Comparison of ENCODE assay signal across 15 cellular contexts in genomic region chr1:245609354-245609753, GRCh38.
"Had no signal": no experiment of that assay in that cellular context is flagged by ENCODE, and none has a peak within 500 bp of the region (broad histone marks: within the 10 kb centered on the region; RNA-seq: fewer than 3 reads in every experiment).

No MANE protein-coding gene starts in this region.

- DNase-seq: activated CD4-positive, alpha-beta T cell treated with anti-CD3 and anti-CD28 coated beads for 4 hours; activated CD8-positive, alpha-beta T cell treated with anti-CD3 and anti-CD28 coated beads, Interleukin-2, amount 10 ng/mL, durations not matched to agents 7 days and 5 days; activated naive CD4-positive, alpha-beta T cell treated with Interleukin-2 at 50 U/mL for 16 hours; activated naive CD8-positive, alpha-beta T cell treated with anti-CD3 and anti-CD28 coated beads, Interleukin-2, amount 50 U/mL, for 24 hours; foreskin fibroblast; left ventricle myocardium inferior; ovary; stimulated activated CD4-positive, alpha-beta T cell treated with anti-CD3 and anti-CD28 coated beads, Interleukin-4, amount 100 ng/mL, for 1 hour; stimulated activated CD8-positive, alpha-beta memory T cell treated with anti-CD3 and anti-CD28 coated beads, Interleukin-4, amount 100 ng/mL, for 48 hours; T1000; upper lobe of right lung had no signal

- H3K4me3 Mint-ChIP-seq: activated CD8-positive, alpha-beta T cell treated with anti-CD3 and anti-CD28 coated beads, Interleukin-2, amount 10 ng/mL, durations not matched to agents 7 days and 5 days; activated naive CD8-positive, alpha-beta T cell treated with anti-CD3 and anti-CD28 coated beads, Interleukin-2, amount 50 U/mL, for 24 hours; neural crest cell; stimulated activated naive CD8-positive, alpha-beta T cell treated with anti-CD3 and anti-CD28 coated beads, Interleukin-15, Interleukin-2, amounts not matched to agents 100 ng/mL and 50 ng/mL, for 24 hours had no signal

- H3K9me3 Mint-ChIP-seq: activated naive CD8-positive, alpha-beta T cell treated with anti-CD3 and anti-CD28 coated beads, Interleukin-2, amount 50 U/mL, for 24 hours; neural crest cell; stimulated activated naive CD8-positive, alpha-beta T cell treated with anti-CD3 and anti-CD28 coated beads, Interleukin-15, Interleukin-2, amounts not matched to agents 100 ng/mL and 50 ng/mL, for 24 hours had no signal

- H3K36me3 ChIP-seq: ascending aorta, esophagus muscularis mucosa, left ventricle myocardium inferior, ovary, upper lobe of right lung had no signal

- ATAC-seq: activated CD8-positive, alpha-beta T cell treated with anti-CD3 and anti-CD28 coated beads, Interleukin-2, amount 10 ng/mL, durations not matched to agents 7 days and 5 days; activated naive CD8-positive, alpha-beta T cell treated with anti-CD3 and anti-CD28 coated beads, Interleukin-2, amount 50 U/mL, for 24 hours; upper lobe of right lung had no signal

- H3K4me3 ChIP-seq: ascending aorta, esophagus muscularis mucosa, left ventricle myocardium inferior, ovary, upper lobe of right lung had no signal

- H3K27ac Mint-ChIP-seq: activated CD8-positive, alpha-beta T cell treated with anti-CD3 and anti-CD28 coated beads, Interleukin-2, amount 10 ng/mL, durations not matched to agents 7 days and 5 days; activated naive CD8-positive, alpha-beta T cell treated with anti-CD3 and anti-CD28 coated beads, Interleukin-2, amount 50 U/mL, for 24 hours; stimulated activated naive CD8-positive, alpha-beta T cell treated with anti-CD3 and anti-CD28 coated beads, Interleukin-15, Interleukin-2, amounts not matched to agents 100 ng/mL and 50 ng/mL, for 24 hours had no signal

- H3K4me1 ChIP-seq: ascending aorta had no signal

- H3K9me3 ChIP-seq: ascending aorta, esophagus muscularis mucosa, left ventricle myocardium inferior, ovary, upper lobe of right lung had no signal

- H3K27me3 ChIP-seq: ascending aorta, esophagus muscularis mucosa, ovary, upper lobe of right lung had no signal

- H3K4me1 Mint-ChIP-seq: activated naive CD8-positive, alpha-beta T cell treated with anti-CD3 and anti-CD28 coated beads, Interleukin-2, amount 50 U/mL, for 24 hours had no signal

- H3K27ac ChIP-seq: ascending aorta, esophagus muscularis mucosa, left ventricle myocardium inferior, ovary, upper lobe of right lung had no signal

- H3K27me3 Mint-ChIP-seq: activated naive CD8-positive, alpha-beta T cell treated with anti-CD3 and anti-CD28 coated beads, Interleukin-2, amount 50 U/mL, for 24 hours had no signal
